Comparison of ENCODE assay signal across 1 cellular context in the genomic region with DNA sequence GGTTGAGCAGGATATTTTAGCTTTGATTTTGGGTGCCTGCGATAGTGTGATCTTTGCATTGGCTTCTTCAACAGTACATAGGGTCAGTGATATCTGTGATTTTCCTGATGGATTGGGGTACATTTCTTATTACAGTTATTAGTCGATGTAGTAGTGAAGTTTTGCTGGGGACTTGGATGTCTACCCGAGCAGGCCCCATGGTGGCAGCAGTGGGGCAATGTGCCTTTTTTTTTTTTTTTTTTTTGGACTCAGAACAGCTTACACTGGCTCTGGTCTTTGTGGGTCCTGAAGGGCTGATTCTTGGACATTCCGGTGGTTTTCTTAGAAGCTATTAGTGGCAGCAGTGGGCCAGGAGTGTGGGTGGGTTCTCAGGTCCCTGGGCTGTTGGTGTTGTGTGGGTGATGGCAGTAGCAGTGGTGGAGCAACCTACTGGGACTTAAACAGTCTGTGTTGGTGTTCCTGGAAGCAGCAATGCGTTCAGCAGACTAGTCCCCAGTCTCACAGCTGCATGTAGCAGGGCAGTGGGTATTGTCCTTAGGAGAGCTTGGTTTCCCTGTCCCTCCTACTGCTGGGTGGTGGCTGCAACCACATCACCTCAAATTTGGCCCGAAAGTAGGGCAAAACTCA.
TF ChIP-seq lines count a peak whose summit lies in the region.

No MANE protein-coding gene starts in this region.

TF ChIP-seq in HCT116, 20 proteins besides CTCF, POLR2A, EP300 and RAD21 (continued from another document):
- TF ChIP-seq, protein P1, sequence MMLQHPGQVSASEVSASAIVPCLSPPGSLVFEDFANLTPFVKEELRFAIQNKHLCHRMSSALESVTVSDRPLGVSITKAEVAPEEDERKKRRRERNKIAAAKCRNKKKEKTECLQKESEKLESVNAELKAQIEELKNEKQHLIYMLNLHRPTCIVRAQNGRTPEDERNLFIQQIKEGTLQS (IDR thresholded peaks at IDR 0.05): no peak
- TF ChIP-seq, protein P2, sequence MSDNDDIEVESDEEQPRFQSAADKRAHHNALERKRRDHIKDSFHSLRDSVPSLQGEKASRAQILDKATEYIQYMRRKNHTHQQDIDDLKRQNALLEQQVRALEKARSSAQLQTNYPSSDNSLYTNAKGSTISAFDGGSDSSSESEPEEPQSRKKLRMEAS (IDR thresholded peaks at IDR 0.05): no peak
- TF ChIP-seq YY1 (IDR thresholded peaks at IDR 0.05; ENCODE audit: extremely low read depth, insufficient replicate concordance, low read depth, low read length) (no peak), CBX3 (IDR thresholded peaks at IDR 0.05; ENCODE audit: low read depth) (no peak), ELF1 (IDR thresholded peaks at IDR 0.05; ENCODE audit: borderline replicate concordance, low read depth) (no peak), SP1 (IDR thresholded peaks at IDR 0.05; ENCODE audit: low read depth) (no peak), ZNF274 (IDR thresholded peaks at IDR 0.05; ENCODE audit: low read depth, low read length) (no peak), FOSL1 (IDR thresholded peaks at IDR 0.05; ENCODE audit: low read depth) (no peak), EZH2 (IDR thresholded peaks at IDR 0.05) (no peak), EGR1 (IDR thresholded peaks at IDR 0.05; ENCODE audit: low read depth) (no peak), SRF (IDR thresholded peaks at IDR 0.05; ENCODE audit: low read depth) (no peak), JUND (IDR thresholded peaks at IDR 0.05) (no peak), POLR2AphosphoS5 (IDR thresholded peaks at IDR 0.05; ENCODE audit: low read depth, low read length) (no peak)
